ENCODE assay signal across 17 cellular contexts in genomic region chr6:137051790-137052472, GRCh38. TPM values are rescaled to one million over a fixed set of nuclear protein-coding genes. Genes with fewer than 3 reads are reported as not detected.
DNase-seq lines count a peak whose midpoint lies in the region; ATAC-seq and TF ChIP-seq lines count a peak whose summit lies in the region.
"Had no signal": no experiment of that assay in that cellular context is flagged by ENCODE, and none has a peak within 500 bp of the region (broad histone marks: within the 10 kb centered on the region; RNA-seq: fewer than 3 reads in every experiment).

No MANE protein-coding gene starts in this region.

- H3K4me1 ChIP-seq in Peyer's patch = no peaks in the 10 kb centered on the region
- H3K4me1 ChIP-seq: esophagus squamous epithelium, upper lobe of left lung had no signal

- no peaks in the 10 kb centered on the region for H3K36me3 ChIP-seq in Peyer's patch
- H3K36me3 ChIP-seq: esophagus squamous epithelium, upper lobe of left lung had no signal

- DNase-seq in DMS53 (lab: John Stamatoyannopoulos, UW) (peak; percentile 96), HS-27A (ENCODE audit: low read depth) (peak; percentile 15), RPMI7951 (ENCODE audit: low read depth) (peak; percentile 48), left ventricle myocardium superior (no peak), NCI-H226 (no peak), Kasumi-1 (lab: John Stamatoyannopoulos, UW) (no peak), Peyer's patch (no peak)
- DNase-seq: activated CD4-positive, alpha-beta T cell treated with anti-CD3 and anti-CD28 coated beads for 36 hours; CD8-positive, alpha-beta T cell; effector CD8-positive, alpha-beta T cell; esophagus squamous epithelium; H9; NCI-H1436 treated with DMSO at 0.1 percent for 48 hours; upper lobe of left lung had no signal

- no peaks in the 10 kb centered on the region for H3K27me3 ChIP-seq in Peyer's patch
- H3K27me3 ChIP-seq: esophagus squamous epithelium, upper lobe of left lung had no signal

- TF ChIP-seq POLR2A in Peyer's patch (IDR thresholded peaks at IDR 0.05) = no peak

- no peak overlapping the region for H3K27ac ChIP-seq in Peyer's patch
- H3K27ac ChIP-seq: esophagus squamous epithelium, RWPE1, upper lobe of left lung had no signal

- intact Hi-C loops in left ventricle myocardium superior (cut with micrococcal nuclease) = no loop called here

- TF ChIP-seq CTCF in Peyer's patch (IDR thresholded peaks at IDR 0.05) = no peak

- ATAC-seq in left ventricle myocardium superior (peak; percentile 89), GM18867 (IDR thresholded peaks at IDR 0.05; ENCODE audit: unreplicated experiment) (no peak)
- ATAC-seq: activated CD4-positive, alpha-beta T cell treated with anti-CD3 and anti-CD28 coated beads for 36 hours; activated T-helper 17 cell treated with anti-CD3 and anti-CD28 coated beads, Interleukin-2, amount 50 U/mL, for 72 hours; CD8-positive, alpha-beta T cell had no signal

- no peak overlapping the region for H3K4me3 ChIP-seq in Peyer's patch
- H3K4me3 ChIP-seq: esophagus squamous epithelium, upper lobe of left lung had no signal

- no peaks in the 10 kb centered on the region for H3K9me3 ChIP-seq in Peyer's patch
- H3K9me3 ChIP-seq: esophagus squamous epithelium, upper lobe of left lung had no signal

RNA-seq across cellular contexts. Expression of gene IL20RA, which starts 7.2 kb away (rescaled TPM):
- not detected in 2 replicates for total RNA-seq in RPMI7951 (2014; rRNA removed; shearing (Covaris generic))
- total RNA-seq in left ventricle myocardium superior (7.2 TPM), Peyer's patch (1 to 10 TPM in 2 of 4 donors, under 1 TPM in 1, not detected in 1; 0.47 to 2.5 (median 1.7) TPM)
- total RNA-seq: activated CD4-positive, alpha-beta T cell treated with anti-CD3 and anti-CD28 coated beads for 36 hours; CD8-positive, alpha-beta T cell had no signal

Comparison
In these comparisons a context has a peak if more than half of its experiments do, and no peak if none do; other contexts are left out.
1. DNase-seq: peak in DMS53 (single experiment), HS-27A (single experiment) and RPMI7951 (single experiment); none in left ventricle myocardium superior (single experiment), NCI-H226 (single experiment), Kasumi-1 (0 of 2) and Peyer's patch (0 of 3).